In the genomic region with DNA sequence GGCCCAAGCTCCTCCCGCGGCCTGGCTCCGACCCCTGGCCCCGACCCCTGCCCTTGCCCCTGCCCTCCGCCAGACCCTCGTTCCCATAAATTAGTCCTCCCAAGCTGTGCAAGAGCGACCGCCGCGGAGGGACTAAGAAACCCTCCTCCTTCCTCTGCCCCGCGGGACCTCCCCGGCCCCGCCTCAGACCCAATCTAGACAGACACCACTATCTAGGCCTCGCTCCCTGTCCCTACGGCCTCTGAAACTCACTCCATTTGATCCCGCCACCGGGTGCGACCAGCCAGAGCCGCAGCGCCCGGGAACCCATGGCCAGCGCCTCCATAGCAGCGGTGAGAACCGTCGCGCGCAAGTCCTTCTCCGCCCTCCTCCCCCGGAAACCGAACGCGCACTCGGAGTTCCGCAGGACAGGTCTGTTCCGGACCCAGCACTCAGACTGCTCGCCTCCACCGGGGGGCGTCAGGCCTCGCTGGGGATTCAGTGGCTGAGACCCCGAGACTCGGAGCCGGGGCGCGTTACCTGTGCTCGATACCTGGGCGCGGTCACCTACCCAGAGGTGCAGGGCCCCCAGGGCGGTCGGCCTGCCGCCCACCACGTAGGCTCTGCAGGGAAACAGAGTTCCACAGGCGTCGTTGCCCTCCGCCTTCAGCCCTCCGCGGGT, we compare ENCODE assay signal across 8 cellular contexts. TPM values are rescaled to one million over a fixed set of nuclear protein-coding genes. Genes with fewer than 3 reads are reported as not detected.
DNase-seq lines count a peak whose midpoint lies in the region; ATAC-seq and TF ChIP-seq lines count a peak whose summit lies in the region.

MRPL39 (minus strand) TSS at position 331 of the 661 bp plus-strand sequence; CDS start at position 325, 6 bp downstream.

- peak; percentile 70 for TF ChIP-seq POLR2A in right lobe of liver (IDR thresholded peaks at IDR 0.05)

- peak within 1 kb of the TSS; percentile 58 to 79 (median 70) for H3K27ac ChIP-seq in right lobe of liver

- no CpG with 5 or more reads among the region's 57 CpGs for WGBS in right lobe of liver (ENCODE audit: insufficient coverage, low coverage, low lambda C conversion rate, missing lambda C conversion rate)

- peak; percentile 82 for DNase-seq in CD14-positive monocyte (ENCODE audit: low spot score)
- peak; percentile 91 for DNase-seq in NCI-H748 (lab: John Stamatoyannopoulos, UW; ENCODE audit: unreplicated experiment)
- peak; percentile 81 to 82 for DNase-seq in activated CD4-positive, alpha-beta T cell treated with anti-CD3 and anti-CD28 coated beads, Interleukin-2, amount 50 U/mL, for 4 hours
- DNase-seq in dermis microvascular lymphatic vessel endothelial cell (ENCODE audit: low read depth in 2 of 2): peak; percentile 70 to 80
- peak; percentile 87 to 90 (median 87) for DNase-seq in right lobe of liver
- DNase-seq in stimulated activated CD4-positive, alpha-beta T cell treated with anti-CD3 and anti-CD28 coated beads, Interleukin-4, amount 100 ng/mL, for 4 hours: peak; percentile 82 to 83

- no peak for TF ChIP-seq CTCF in CD14-positive monocyte (IDR thresholded peaks at IDR 0.05)
- TF ChIP-seq CTCF in right lobe of liver (IDR thresholded peaks at IDR 0.05): peak; percentile 49 to 56 (median 52)

- H3K36me3 ChIP-seq in right lobe of liver: peaks cover 0 to 19% (median 2%) of the 10 kb centered on the region in 4 donors

- H3K27ac Mint-ChIP-seq in CD14-positive monocyte: peak within 1 kb of the TSS; percentile 92 to 99 (median 96)

- ATAC-seq in GM19372 (IDR thresholded peaks at IDR 0.05; ENCODE audit: low read depth, unreplicated experiment) (peak; percentile 93), HG03558 (IDR thresholded peaks at IDR 0.05; ENCODE audit: extremely low read depth, unreplicated experiment) (peak; percentile 81), right lobe of liver (peak; percentile 97)

- peak within 1 kb of the TSS; percentile 100 for H3K4me3 Mint-ChIP-seq in CD14-positive monocyte

- H3K9me3 ChIP-seq in right lobe of liver: no peaks in the 10 kb centered on the region

- no peaks in the 10 kb centered on the region for H3K27me3 ChIP-seq in right lobe of liver

- H3K4me1 ChIP-seq in right lobe of liver: peaks cover 0 to 8% (median 3%) of the 10 kb centered on the region in 4 donors

- no peaks in the 10 kb centered on the region for H3K9me3 Mint-ChIP-seq in CD14-positive monocyte

- peaks cover 21% of the 10 kb centered on the region for H3K4me1 Mint-ChIP-seq in CD14-positive monocyte

- peaks cover 0 to 2% (median 0%) of the 10 kb centered on the region in 3 donors for H3K27me3 Mint-ChIP-seq in CD14-positive monocyte (ENCODE audit: low read depth in 3 of 3)

- H3K36me3 Mint-ChIP-seq in CD14-positive monocyte: peaks cover 18 to 23% of the 10 kb centered on the region in 2 donors

- H3K4me3 ChIP-seq in right lobe of liver: peak within 1 kb of the TSS; percentile 70 to 78 (median 75)

- intact Hi-C loops in CD14-positive monocyte (cut with micrococcal nuclease): loop anchor here (5.0 kb wide), 2 partner anchors 130 to 1110 kb away; no protein-coding TSS in a partner anchor
- intact Hi-C loops in right lobe of liver (cut with DNase I): loop anchor here in 1 of 2 donors (10.0 kb wide), 1 partner anchor 108 kb away; no protein-coding TSS in a partner anchor

RNA-seq across cellular contexts. Expression of gene MRPL39, which starts in this region (rescaled TPM):
- 10 to 100 TPM; 15.5 to 22.3 TPM for polyA plus RNA-seq in CD14-positive monocyte
- total RNA-seq in dermis microvascular lymphatic vessel endothelial cell (19.6 and 29.1 TPM in 2 replicates), right lobe of liver (10 to 100 TPM; 18.4 to 23.8 (median 19.5) TPM)

Comparison
In these comparisons a context has a peak if more than half of its experiments do, and no peak if none do; other contexts are left out.
1. Peak in every context shown above with its lines: DNase-seq, ATAC-seq, H3K4me3 ChIP-seq and H3K27ac ChIP-seq.